16 cellular contexts compared by ENCODE assay signal in genomic region chr1:23601104-23601967, GRCh38. TPM values are rescaled to one million over a fixed set of nuclear protein-coding genes. Genes with fewer than 3 reads are reported as not detected.
DNase-seq lines count a peak whose midpoint lies in the region; ATAC-seq and TF ChIP-seq lines count a peak whose summit lies in the region.
"Had no signal": no experiment of that assay in that cellular context is flagged by ENCODE, and none has a peak within 500 bp of the region (broad histone marks: within the 10 kb centered on the region; RNA-seq: fewer than 3 reads in every experiment).

No MANE protein-coding gene starts in this region.

- no peak overlapping the region for H2BK15ac ChIP-seq in H9 (ENCODE audit: low read depth, low read length)

- H3K36me3 ChIP-seq in BLaER1, result no peaks in the 10 kb centered on the region
- H3K36me3 ChIP-seq: lower lobe of right lung, MG63 had no signal

- no peak overlapping the region for H3K23ac ChIP-seq in H9 (ENCODE audit: insufficient read length, low read depth, low read length)

- H4K5ac ChIP-seq in H9 (ENCODE audit: insufficient read length, low read depth, low read length), result no peak overlapping the region

- no peaks in the 10 kb centered on the region for H3K9me3 ChIP-seq in BLaER1
- no peaks in the 10 kb centered on the region for H3K9me3 ChIP-seq in H9 (ENCODE audit: control insufficient read depth, low read depth, low read length)
- H3K9me3 ChIP-seq: lower lobe of right lung, MG63 had no signal

- no peak overlapping the region for H2AK5ac ChIP-seq in H9 (ENCODE audit: insufficient read length, low read length)

- no peaks in the 10 kb centered on the region for H3K9me3 Mint-ChIP-seq in H9
- H3K9me3 Mint-ChIP-seq in activated CD8-positive, alpha-beta T cell treated with anti-CD3 and anti-CD28 coated beads for 36 hours, result no peaks in the 10 kb centered on the region

- ATAC-seq in activated CD8-positive, alpha-beta T cell treated with anti-CD3 and anti-CD28 coated beads for 36 hours, result peak; percentile 18
- ATAC-seq in GM18867 (IDR thresholded peaks at IDR 0.05; ENCODE audit: unreplicated experiment) (no peak), GM18907 (IDR thresholded peaks at IDR 0.05; ENCODE audit: unreplicated experiment) (no peak)
- ATAC-seq: lower lobe of right lung had no signal

- H3K14ac ChIP-seq in H9 (ENCODE audit: insufficient read depth, low read length), result peak overlapping the region; percentile 23; the same call in 1 of the 2 replicates

- H3K79me2 ChIP-seq in H9 (ENCODE audit: insufficient read depth, low read length), result no peaks in the 10 kb centered on the region

- no peak overlapping the region for H4K91ac ChIP-seq in H9 (ENCODE audit: insufficient read length, low read depth, low read length)

- H3T11ph ChIP-seq in H9 (ENCODE audit: low read length), result no peak overlapping the region

- no peak overlapping the region for H3K18ac ChIP-seq in H9 (ENCODE audit: insufficient read length, low read depth, low read length)

- no peak overlapping the region for H4K8ac ChIP-seq in H9 (replicated peaks; ENCODE audit: insufficient read length, low read depth, low read length)

- peaks cover 2% of the 10 kb centered on the region; the same call in 1 of the 2 replicates for H3K27me3 Mint-ChIP-seq in H9 (ENCODE audit: low read depth)
- H3K27me3 Mint-ChIP-seq in activated CD8-positive, alpha-beta T cell treated with anti-CD3 and anti-CD28 coated beads for 36 hours, result no peaks in the 10 kb centered on the region

- H3K27me3 ChIP-seq in BLaER1 (no peaks in the 10 kb centered on the region), H9 (ENCODE audit: insufficient read depth, low read length) (no peaks in the 10 kb centered on the region)
- H3K27me3 ChIP-seq: dorsolateral prefrontal cortex, MG63 had no signal

- H3K36me3 Mint-ChIP-seq in H9 (ENCODE audit: insufficient read depth in 1 of 3, low read depth in 3 of 3), result no peaks in the 10 kb centered on the region
- H3K36me3 Mint-ChIP-seq in activated CD8-positive, alpha-beta T cell treated with anti-CD3 and anti-CD28 coated beads for 36 hours (ENCODE audit: low read depth), result no peaks in the 10 kb centered on the region

- no CpG with 5 or more reads among the region's 13 CpGs for WGBS in H9 (ENCODE audit: extremely low coverage, insufficient read length, low lambda C conversion rate)

- H2BK120ac ChIP-seq in H9 (ENCODE audit: low read depth, low read length, poor library complexity, severe bottlenecking), result no peak overlapping the region

- H3K4me1 Mint-ChIP-seq in H9, result peaks cover 54 to 66% of the 10 kb centered on the region in 2 experiments
- H3K4me1 Mint-ChIP-seq in activated CD8-positive, alpha-beta T cell treated with anti-CD3 and anti-CD28 coated beads for 36 hours (ENCODE audit: low read depth), result peaks cover 77% of the 10 kb centered on the region

- H3K27ac Mint-ChIP-seq in H9, result peak overlapping the region in 1 of 3 experiments; percentile 12; a peak in 2 of 7 replicates
- H3K27ac Mint-ChIP-seq in activated CD8-positive, alpha-beta T cell treated with anti-CD3 and anti-CD28 coated beads for 36 hours, result peak overlapping the region; percentile 75

- DNase-seq in H9 (no peak), myocyte (ENCODE audit: low read depth) (peak; percentile 34), NCI-H1417 treated with DMSO at 0.1 percent for 48 hours (lab: John Stamatoyannopoulos, UW) (no peak), GM20000 (ENCODE audit: low spot score) (no peak)
- DNase-seq in activated CD8-positive, alpha-beta T cell treated with anti-CD3 and anti-CD28 coated beads for 36 hours, result no peak
- DNase-seq: anterior cingulate cortex, C1 segment of cervical spinal cord, dorsolateral prefrontal cortex, H7, lower lobe of right lung, MG63, NCI-H2171 treated with DMSO at 0.1 percent for 48 hours, OCI-M1 had no signal

- TF ChIP-seq CTCF in H9 (conservative IDR thresholded peaks at IDR 0.05) (no peak), GM20000 (IDR thresholded peaks at IDR 0.05; ENCODE audit: extremely low read depth, missing control alignments) (no peak)
- TF ChIP-seq CTCF in activated CD8-positive, alpha-beta T cell treated with anti-CD3 and anti-CD28 coated beads for 36 hours (IDR thresholded peaks at IDR 0.05), result no peak

- H3K27ac ChIP-seq in BLaER1, result peak overlapping the region; percentile 95
- H3K27ac ChIP-seq in H9 (ENCODE audit: insufficient read length, low read depth, low read length), result no peak overlapping the region
- H3K27ac ChIP-seq: dorsolateral prefrontal cortex, lower lobe of right lung had no signal

- H3K4me3 Mint-ChIP-seq in H9, result no peak overlapping the region
- H3K4me3 Mint-ChIP-seq in activated CD8-positive, alpha-beta T cell treated with anti-CD3 and anti-CD28 coated beads for 36 hours, result peak overlapping the region; percentile 57

- no peaks in the 10 kb centered on the region for H3K79me1 ChIP-seq in H9 (ENCODE audit: insufficient read depth, low read depth, low read length, poor library complexity, severe bottlenecking)

- intact Hi-C loops in activated CD8-positive, alpha-beta T cell treated with anti-CD3 and anti-CD28 coated beads for 36 hours (cut with micrococcal nuclease), result loop anchor here (2.0 kb wide), 1 partner anchor 13 kb away; no protein-coding TSS in a partner anchor

- H3K4me3 ChIP-seq in BLaER1, result peak overlapping the region; percentile 68
- H3K4me3 ChIP-seq: dorsolateral prefrontal cortex, lower lobe of right lung, MG63 had no signal

- no peak overlapping the region for H3K4ac ChIP-seq in H9 (ENCODE audit: low read depth, low read length)

- no peak overlapping the region for H2BK12ac ChIP-seq in H9 (ENCODE audit: insufficient read length, low read depth, low read length)

- peak overlapping the region; percentile 85 for H3K9ac ChIP-seq in BLaER1
- no peak overlapping the region for H3K9ac ChIP-seq in H9 (ENCODE audit: extremely low read depth, insufficient read length, low read length)

- POLR2A ChIA-PET in activated CD8-positive, alpha-beta T cell treated with anti-CD3 and anti-CD28 coated beads for 36 hours (lab: Charles Lee), result interaction anchor here (1.1 to 6.8 kb wide), 10 partner anchors 8 to 94 kb away, joined by 3 to 44 read pairs (median 8); partner anchors contain the start of gene ID3

- H4K20me1 ChIP-seq in BLaER1 (no peaks in the 10 kb centered on the region), H9 (ENCODE audit: control insufficient read depth, insufficient read depth, insufficient read length) (no peaks in the 10 kb centered on the region)

- no peak overlapping the region for H3K56ac ChIP-seq in H9 (ENCODE audit: insufficient read length, low read depth, low read length)

- H3K4me2 ChIP-seq in BLaER1 (peak overlapping the region; percentile 84), H9 (ENCODE audit: insufficient read depth, insufficient read length, low read length) (no peak overlapping the region)

- CTCF ChIA-PET in activated CD8-positive, alpha-beta T cell treated with anti-CD3 and anti-CD28 coated beads for 36 hours (lab: Charles Lee), result interaction anchor here (0.9 to 17.5 kb wide), 9 partner anchors 10 to 57 kb away, joined by 3 to 166 read pairs (median 5); no protein-coding TSS in a partner anchor

- no peak overlapping the region for H2AFZ ChIP-seq in H9 (ENCODE audit: low read length)

- H3K23me2 ChIP-seq in H9 (ENCODE audit: insufficient read length, low read depth, low read length, poor library complexity, severe bottlenecking), result no peaks in the 10 kb centered on the region

- H2BK5ac ChIP-seq in H9 (ENCODE audit: insufficient read length, low read length), result no peak overlapping the region

- H2BK20ac ChIP-seq in H9 (ENCODE audit: low read depth, low read length, poor library complexity, severe bottlenecking), result no peak overlapping the region

- H3K4me1 ChIP-seq in BLaER1, result peaks cover 100% of the 10 kb centered on the region
- H3K4me1 ChIP-seq in H9 (ENCODE audit: insufficient read depth, low read length), result peaks cover 19% of the 10 kb centered on the region
- H3K4me1 ChIP-seq: lower lobe of right lung had no signal

RNA-seq across cellular contexts. Expression of gene ID3, which starts 42.0 kb away (rescaled TPM):
- total RNA-seq in H9 (2021) (113 and 119 TPM in 2 replicates), myocyte (13.5 and 21.1 TPM in 2 replicates)
- total RNA-seq in activated CD8-positive, alpha-beta T cell treated with anti-CD3 and anti-CD28 coated beads for 36 hours, result 10 to 100 TPM; 70.4 to 74.3 TPM
- polyA plus RNA-seq in myocyte (2012), result 43.6 TPM
